ENCODE assay signal across 8 cellular contexts in genomic region chr10:43689618-43689954, GRCh38. TPM values are rescaled to one million over a fixed set of nuclear protein-coding genes. Genes with fewer than 3 reads are reported as not detected.
DNase-seq lines count a peak whose midpoint lies in the region; ATAC-seq lines count a peak whose summit lies in the region.

No MANE protein-coding gene starts in this region.

- intact Hi-C loops in activated naive CD4-positive, alpha-beta T cell treated with anti-CD3 and anti-CD28 coated beads for 36 hours (cut with micrococcal nuclease), result no loop called here
- intact Hi-C loops in Right ventricle myocardium superior (cut with DNase I) (loop anchor here (5.0 to 10.0 kb wide), 2 partner anchors 215 to 623 kb away; no protein-coding TSS in a partner anchor), posterior cingulate gyrus (cut with DNase I) (no loop called here)

- H3K9me3 ChIP-seq in BLaER1 treated with 17β-estradiol and CSF1 and Interleukin-3, amounts not matched to agents 10 nM and 100 nM (replicated peaks in 1 of 11), result peaks cover 0 to 2% (median 0%) of the 10 kb centered on the region in 11 experiments; a peak in 2 of 22 replicates
- no peaks in the 10 kb centered on the region for H3K9me3 ChIP-seq in HUES64 (ENCODE audit: insufficient read depth, low read depth, low read length)

- no peaks in the 10 kb centered on the region for H3K36me3 Mint-ChIP-seq in activated naive CD4-positive, alpha-beta T cell treated with anti-CD3 and anti-CD28 coated beads for 36 hours (ENCODE audit: low read depth)

- H3K27me3 Mint-ChIP-seq in activated naive CD4-positive, alpha-beta T cell treated with anti-CD3 and anti-CD28 coated beads for 36 hours (ENCODE audit: low read depth), result peaks cover 12% of the 10 kb centered on the region

- H3K27ac Mint-ChIP-seq in activated naive CD4-positive, alpha-beta T cell treated with anti-CD3 and anti-CD28 coated beads for 36 hours, result no peak overlapping the region

- 12% methylated on average over 25 of the region's 25 CpGs for WGBS in HUES64

- CTCF ChIA-PET in activated naive CD4-positive, alpha-beta T cell treated with anti-CD3 and anti-CD28 coated beads for 36 hours (lab: Charles Lee), result interaction anchor here (0.6 to 2.3 kb wide), 28 partner anchors 9 to 1187 kb away, joined by 3 to 14 read pairs (median 3); no protein-coding TSS in a partner anchor

- no peaks in the 10 kb centered on the region for H3K9me3 Mint-ChIP-seq in activated naive CD4-positive, alpha-beta T cell treated with anti-CD3 and anti-CD28 coated beads for 36 hours

- peaks cover 4 to 16% (median 11%) of the 10 kb centered on the region in 10 experiments for H3K4me1 ChIP-seq in BLaER1 treated with 17β-estradiol and CSF1 and Interleukin-3, amounts not matched to agents 10 nM and 100 nM
- H3K4me1 ChIP-seq in HUES64 (ENCODE audit: insufficient read depth, low read length), result no peaks in the 10 kb centered on the region

- peaks cover 0 to 29% (median 13%) of the 10 kb centered on the region in 11 experiments; a peak in 17 of 22 replicates for H3K27me3 ChIP-seq in BLaER1 treated with 17β-estradiol and CSF1 and Interleukin-3, amounts not matched to agents 10 nM and 100 nM
- H3K27me3 ChIP-seq in HUES64 (ENCODE audit: insufficient read depth, low read length), result peaks cover 41% of the 10 kb centered on the region

- ATAC-seq in GM19023 (IDR thresholded peaks at IDR 0.05; ENCODE audit: unreplicated experiment) (peak; percentile 41), Right ventricle myocardium superior (ENCODE audit: poor library complexity) (peak; percentile 85), HG02973 (IDR thresholded peaks at IDR 0.05; ENCODE audit: unreplicated experiment) (no peak)

- peak overlapping the region; percentile 77 for H3K4me3 Mint-ChIP-seq in activated naive CD4-positive, alpha-beta T cell treated with anti-CD3 and anti-CD28 coated beads for 36 hours

- H3K4me3 ChIP-seq in BLaER1 treated with 17β-estradiol and CSF1 and Interleukin-3, amounts not matched to agents 10 nM and 100 nM, result peak overlapping the region; percentile 47 to 73 (median 60)
- peak overlapping the region; percentile 63 for H3K4me3 ChIP-seq in HUES64 (ENCODE audit: low read length)

- peak overlapping the region; percentile 87 to 97 (median 92) for H3K4me2 ChIP-seq in BLaER1 treated with 17β-estradiol and CSF1 and Interleukin-3, amounts not matched to agents 10 nM and 100 nM

- DNase-seq in activated naive CD4-positive, alpha-beta T cell treated with anti-CD3 and anti-CD28 coated beads for 36 hours, result peak; percentile 22
- DNase-seq in Right ventricle myocardium superior (peak; percentile 84), posterior cingulate gyrus (peak in 8 of 10 donors; percentile 25 to 91 (median 42)), NCI-H1436 treated with DMSO at 0.1 percent for 48 hours (lab: John Stamatoyannopoulos, UW) (no peak)

- H3K36me3 ChIP-seq in BLaER1 treated with 17β-estradiol and CSF1 and Interleukin-3, amounts not matched to agents 10 nM and 100 nM, result no peaks in the 10 kb centered on the region
- H3K36me3 ChIP-seq in HUES64 (ENCODE audit: insufficient read depth, low read length), result no peaks in the 10 kb centered on the region

- H4K20me1 ChIP-seq in BLaER1 treated with 17β-estradiol and CSF1 and Interleukin-3, amounts not matched to agents 10 nM and 100 nM, result no peaks in the 10 kb centered on the region

- H3K9ac ChIP-seq in BLaER1 treated with 17β-estradiol and CSF1 and Interleukin-3, amounts not matched to agents 10 nM and 100 nM, result peak overlapping the region; percentile 55 to 76 (median 71)
- peak overlapping the region; percentile 52 for H3K9ac ChIP-seq in HUES64 (ENCODE audit: low read depth, low read length)

- H3K27ac ChIP-seq in BLaER1 treated with 17β-estradiol and CSF1 and Interleukin-3, amounts not matched to agents 10 nM and 100 nM, result peak overlapping the region in 10 of 11 experiments; percentile 7 to 76 (median 46); a peak in 16 of 22 replicates
- no peak overlapping the region for H3K27ac ChIP-seq in HUES64 (ENCODE audit: low read depth, low read length)

- H3K4me1 Mint-ChIP-seq in activated naive CD4-positive, alpha-beta T cell treated with anti-CD3 and anti-CD28 coated beads for 36 hours (ENCODE audit: low read depth), result peaks cover 5% of the 10 kb centered on the region

RNA-seq across cellular contexts. Expression of gene ZNF32, which starts 40.9 kb away (rescaled TPM):
- 22.6 TPM for polyA plus RNA-seq in HUES64 (2013, experiment 1 of 2)
- polyA plus RNA-seq in HUES64 (2013, experiment 2 of 2), result 29.6 TPM
- 10 to 100 TPM; 17.8 to 17.9 TPM for total RNA-seq in activated naive CD4-positive, alpha-beta T cell treated with anti-CD3 and anti-CD28 coated beads for 36 hours
- 52.7 TPM for total RNA-seq in Right ventricle myocardium superior
